Comparison of ENCODE assay signal across 14 cellular contexts in genomic region chr21:44405091-44405947, GRCh38. TPM values are rescaled to one million over a fixed set of nuclear protein-coding genes. Genes with fewer than 3 reads are reported as not detected.
A peak's percentile ranks its signal among the peaks of the same experiment; 100 is the strongest.
DNase-seq lines count a peak whose midpoint lies in the region; ATAC-seq and TF ChIP-seq lines count a peak whose summit lies in the region.
"Had no signal": no experiment of that assay in that cellular context is flagged by ENCODE, and none has a peak within 500 bp of the region (broad histone marks: within the 10 kb centered on the region; RNA-seq: fewer than 3 reads in every experiment).

No MANE protein-coding gene starts in this region.

- H2AFZ ChIP-seq in neural progenitor cell (replicated peaks) = no peak overlapping the region
- H2AFZ ChIP-seq: GM23338 had no signal

- H3K27ac ChIP-seq in SJSA1 (peak overlapping the region; percentile 93), neural progenitor cell (no peak overlapping the region)
- H3K27ac ChIP-seq: BLaER1 treated with 17β-estradiol and CSF1 and Interleukin-3, amounts not matched to agents 10 nM and 100 nM had no signal

- ATAC-seq in left colon = no peak
- ATAC-seq: GM23338 had no signal

- H3K9ac ChIP-seq in neural progenitor cell = no peak overlapping the region
- H3K9ac ChIP-seq: BLaER1 treated with 17β-estradiol and CSF1 and Interleukin-3, amounts not matched to agents 10 nM and 100 nM had no signal

- H3K4me1 ChIP-seq in SJSA1 (replicated peaks) (peaks cover 54% of the 10 kb centered on the region), neural progenitor cell (no peaks in the 10 kb centered on the region)

- H3K9me3 Mint-ChIP-seq in neural progenitor cell (peaks cover 17% of the 10 kb centered on the region), type B pancreatic cell (peaks cover 5% of the 10 kb centered on the region)

- intact Hi-C loops in left colon (cut with DNase I, micrococcal nuclease) = no loop called here

- H3F3A ChIP-seq in neural progenitor cell (ENCODE audit: low read depth) = peaks cover 14% of the 10 kb centered on the region

- no peak for TF ChIP-seq CTCF in neural progenitor cell (IDR thresholded peaks at IDR 0.05)
- no peak for TF ChIP-seq CTCF in type B pancreatic cell (conservative IDR thresholded peaks at IDR 0.05)

- H3K27me3 ChIP-seq in SJSA1 (replicated peaks) (no peaks in the 10 kb centered on the region), neural progenitor cell (no peaks in the 10 kb centered on the region)
- H3K27me3 ChIP-seq: BLaER1 treated with 17β-estradiol and CSF1 and Interleukin-3, amounts not matched to agents 10 nM and 100 nM had no signal

- H3K4me2 ChIP-seq in neural progenitor cell = no peak overlapping the region
- H3K4me2 ChIP-seq: BLaER1 treated with 17β-estradiol and CSF1 and Interleukin-3, amounts not matched to agents 10 nM and 100 nM; GM23338 had no signal

- no peaks in the 10 kb centered on the region for H4K20me1 ChIP-seq in neural progenitor cell (ENCODE audit: low read depth)

- H3K4me1 Mint-ChIP-seq in neural progenitor cell (no peaks in the 10 kb centered on the region), type B pancreatic cell (ENCODE audit: unreplicated experiment) (no peaks in the 10 kb centered on the region)
- H3K4me1 Mint-ChIP-seq: GM23338 had no signal

- no peaks in the 10 kb centered on the region for H3K79me2 ChIP-seq in neural progenitor cell (ENCODE audit: low read depth)

- peak; percentile 53 for DNase-seq in activated CD8-positive, alpha-beta memory T cell treated with anti-CD3 and anti-CD28 coated beads for 24 hours
- DNase-seq in activated CD8-positive, alpha-beta memory T cell treated with anti-CD3 and anti-CD28 coated beads, Interleukin-2, amount 50 U/mL, for 48 hours = no peak
- DNase-seq in SJSA1 (ENCODE audit: low read depth in 1 of 2, low spot score in 2 of 2) (no peak), neural progenitor cell (ENCODE audit: low spot score) (peak; percentile 1), type B pancreatic cell (ENCODE audit: extremely low spot score, unreplicated experiment) (peak; percentile 64), left colon (no peak), cerebellar nuclear complex (lab: John Stamatoyannopoulos, UW) (no peak)
- DNase-seq: AML-193; CD4-positive, CD25-positive, alpha-beta regulatory T cell; DMS 273 treated with DMSO at 0.1 percent for 48 hours; H7 had no signal

- H3K4me3 Mint-ChIP-seq in neural progenitor cell (no peak overlapping the region), type B pancreatic cell (no peak overlapping the region)
- H3K4me3 Mint-ChIP-seq: CD4-positive, CD25-positive, alpha-beta regulatory T cell; GM23338 had no signal

- peaks cover 3% of the 10 kb centered on the region for H3K36me3 Mint-ChIP-seq in neural progenitor cell
- no peaks in the 10 kb centered on the region for H3K36me3 Mint-ChIP-seq in type B pancreatic cell
- H3K36me3 Mint-ChIP-seq: CD4-positive, CD25-positive, alpha-beta regulatory T cell had no signal

- peaks cover 13% of the 10 kb centered on the region for H3K9me3 ChIP-seq in SJSA1 (replicated peaks)
- H3K9me3 ChIP-seq in neural progenitor cell (ENCODE audit: low read depth) = no peaks in the 10 kb centered on the region

- H3K27ac Mint-ChIP-seq in neural progenitor cell = no peak overlapping the region
- no peak overlapping the region for H3K27ac Mint-ChIP-seq in type B pancreatic cell
- H3K27ac Mint-ChIP-seq: CD4-positive, CD25-positive, alpha-beta regulatory T cell; GM23338 had no signal

- H3K27me3 Mint-ChIP-seq in neural progenitor cell (ENCODE audit: insufficient read depth, low read depth) (peaks cover 7% of the 10 kb centered on the region), type B pancreatic cell (peaks cover 3% of the 10 kb centered on the region)
- H3K27me3 Mint-ChIP-seq: CD4-positive, CD25-positive, alpha-beta regulatory T cell had no signal

- no peak overlapping the region for H3K4me3 ChIP-seq in SJSA1
- no peak overlapping the region for H3K4me3 ChIP-seq in neural progenitor cell
- H3K4me3 ChIP-seq: GM23338 had no signal

- H3K36me3 ChIP-seq in SJSA1 (peaks cover 6% of the 10 kb centered on the region; the same call in 1 of the 2 replicates), neural progenitor cell (no peaks in the 10 kb centered on the region)

RNA-seq across cellular contexts. Expression of gene LRRC3, which starts 50.0 kb away (rescaled TPM):
- 1.6 and 3.0 TPM in 2 replicates for total RNA-seq in SJSA1 (2014; rRNA removed; shearing (Covaris generic))
- total RNA-seq in neural progenitor cell (ENCODE audit: low replicate concordance) (2.5 and 4.9 TPM in 2 replicates), type B pancreatic cell (ENCODE audit: low replicate concordance) (6.4 and 8.7 TPM in 2 replicates), left colon (1 to 10 TPM; 2.5 to 3.5 TPM)

RNA-seq across cellular contexts. Expression of gene TRPM2, which starts 51.9 kb away (rescaled TPM):
- 14.8 and 16.1 TPM in 2 replicates for total RNA-seq in SJSA1 (2014; rRNA removed; shearing (Covaris generic))
- total RNA-seq in neural progenitor cell (ENCODE audit: low replicate concordance) = 0.28 TPM in 1 of 2 replicates, not detected in the other
- total RNA-seq in type B pancreatic cell (ENCODE audit: low replicate concordance) = 0.05 and 0.07 TPM in 2 replicates
- total RNA-seq in left colon = 1 to 10 TPM; 3.3 to 5.4 TPM
- total RNA-seq: HT-29 had no signal

Comparison
In these comparisons a context has a peak if more than half of its experiments do, and no peak if none do; other contexts are left out.
1. DNase-seq: peak in activated CD8-positive, alpha-beta memory T cell treated with anti-CD3 and anti-CD28 coated beads for 24 hours (single experiment), neural progenitor cell (single experiment) and type B pancreatic cell (single experiment); none in activated CD8-positive, alpha-beta memory T cell treated with anti-CD3 and anti-CD28 coated beads, Interleukin-2, amount 50 U/mL, for 48 hours (single experiment), SJSA1 (0 of 2), left colon (0 of 2) and cerebellar nuclear complex (0 of 2).